In genomic region chr10:53260213-53260612, GRCh38 we compare ENCODE assay signal across 23 cellular contexts.
"Had no signal": no experiment of that assay in that cellular context is flagged by ENCODE, and none has a peak within 500 bp of the region (broad histone marks: within the 10 kb centered on the region; RNA-seq: fewer than 3 reads in every experiment).

No MANE protein-coding gene starts in this region.

- H3K27ac ChIP-seq: colonic mucosa, coronary artery, dorsolateral prefrontal cortex, epithelial cell of prostate, esophagus muscularis mucosa, esophagus squamous epithelium, foreskin keratinocyte, gastrocnemius medialis, gastroesophageal sphincter, heart left ventricle, heart right ventricle had no signal

- DNase-seq: colonic mucosa; cortex of kidney; dermis blood vessel endothelial cell; dorsolateral prefrontal cortex; effector CD4-positive, alpha-beta T cell; effector CD8-positive, alpha-beta T cell; effector memory CD4-positive, alpha-beta T cell; effector memory CD8-positive, alpha-beta T cell; endodermal cell; erythroblast; esophagus squamous epithelium; foreskin fibroblast; foreskin keratinocyte; gastrocnemius medialis; glutamatergic neuron; head of caudate nucleus; heart left ventricle; heart right ventricle had no signal

- ATAC-seq: effector memory CD8-positive, alpha-beta T cell; esophagus mucosa; foreskin keratinocyte; gastrocnemius medialis; gastroesophageal sphincter; heart left ventricle; heart right ventricle had no signal

- H3K27me3 ChIP-seq: colonic mucosa, esophagus muscularis mucosa, esophagus squamous epithelium, foreskin keratinocyte, gastrocnemius medialis, gastroesophageal sphincter, heart left ventricle, heart right ventricle had no signal

- H3K9me3 ChIP-seq: colonic mucosa, esophagus muscularis mucosa, esophagus squamous epithelium, gastrocnemius medialis, gastroesophageal sphincter, heart left ventricle, heart right ventricle had no signal

- H3K4me3 ChIP-seq: colonic mucosa, coronary artery, dorsolateral prefrontal cortex, esophagus muscularis mucosa, esophagus squamous epithelium, gastrocnemius medialis, gastroesophageal sphincter, heart left ventricle, heart right ventricle had no signal

- H3K36me3 ChIP-seq: colonic mucosa, esophagus muscularis mucosa, esophagus squamous epithelium, gastrocnemius medialis, gastroesophageal sphincter, heart left ventricle, heart right ventricle had no signal

- H3K4me1 ChIP-seq: colonic mucosa, esophagus muscularis mucosa, esophagus squamous epithelium, gastrocnemius medialis, gastroesophageal sphincter, heart left ventricle, heart right ventricle had no signal
